ENCODE assay signal across 1 cellular context in the genomic region with DNA sequence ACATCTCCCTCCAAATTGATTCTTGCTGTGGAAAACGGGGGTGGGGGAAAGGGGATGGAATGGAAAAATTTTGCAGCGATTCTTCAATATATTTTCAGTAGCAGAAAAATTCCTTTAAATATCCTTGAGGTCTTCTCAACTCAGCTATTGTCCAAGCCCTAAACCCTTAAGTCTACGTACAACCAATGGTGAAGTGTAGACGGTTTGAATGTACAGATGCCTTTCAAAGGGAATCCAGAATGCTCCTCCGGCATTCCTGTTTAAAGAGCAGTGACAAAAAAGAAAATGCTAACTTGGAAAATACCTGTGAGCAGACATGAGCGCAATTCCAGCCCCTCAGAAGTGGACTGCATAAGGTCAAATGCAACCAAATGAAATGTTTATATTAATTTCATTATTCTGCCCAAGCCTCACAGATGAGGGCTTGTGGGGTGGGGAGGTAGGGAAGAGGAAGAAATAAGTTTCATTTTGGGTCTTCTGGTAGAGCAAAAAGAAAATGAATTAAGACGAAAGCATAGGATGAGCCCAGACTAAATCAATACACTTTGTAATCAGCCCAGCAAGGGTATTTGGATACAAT.
TF ChIP-seq lines count a peak whose summit lies in the region.

No MANE protein-coding gene starts in this region.

TF ChIP-seq in GM23338, 12 proteins besides CTCF, POLR2A, EP300 and RAD21 (continued from another document):
- TF ChIP-seq, protein P1, sequence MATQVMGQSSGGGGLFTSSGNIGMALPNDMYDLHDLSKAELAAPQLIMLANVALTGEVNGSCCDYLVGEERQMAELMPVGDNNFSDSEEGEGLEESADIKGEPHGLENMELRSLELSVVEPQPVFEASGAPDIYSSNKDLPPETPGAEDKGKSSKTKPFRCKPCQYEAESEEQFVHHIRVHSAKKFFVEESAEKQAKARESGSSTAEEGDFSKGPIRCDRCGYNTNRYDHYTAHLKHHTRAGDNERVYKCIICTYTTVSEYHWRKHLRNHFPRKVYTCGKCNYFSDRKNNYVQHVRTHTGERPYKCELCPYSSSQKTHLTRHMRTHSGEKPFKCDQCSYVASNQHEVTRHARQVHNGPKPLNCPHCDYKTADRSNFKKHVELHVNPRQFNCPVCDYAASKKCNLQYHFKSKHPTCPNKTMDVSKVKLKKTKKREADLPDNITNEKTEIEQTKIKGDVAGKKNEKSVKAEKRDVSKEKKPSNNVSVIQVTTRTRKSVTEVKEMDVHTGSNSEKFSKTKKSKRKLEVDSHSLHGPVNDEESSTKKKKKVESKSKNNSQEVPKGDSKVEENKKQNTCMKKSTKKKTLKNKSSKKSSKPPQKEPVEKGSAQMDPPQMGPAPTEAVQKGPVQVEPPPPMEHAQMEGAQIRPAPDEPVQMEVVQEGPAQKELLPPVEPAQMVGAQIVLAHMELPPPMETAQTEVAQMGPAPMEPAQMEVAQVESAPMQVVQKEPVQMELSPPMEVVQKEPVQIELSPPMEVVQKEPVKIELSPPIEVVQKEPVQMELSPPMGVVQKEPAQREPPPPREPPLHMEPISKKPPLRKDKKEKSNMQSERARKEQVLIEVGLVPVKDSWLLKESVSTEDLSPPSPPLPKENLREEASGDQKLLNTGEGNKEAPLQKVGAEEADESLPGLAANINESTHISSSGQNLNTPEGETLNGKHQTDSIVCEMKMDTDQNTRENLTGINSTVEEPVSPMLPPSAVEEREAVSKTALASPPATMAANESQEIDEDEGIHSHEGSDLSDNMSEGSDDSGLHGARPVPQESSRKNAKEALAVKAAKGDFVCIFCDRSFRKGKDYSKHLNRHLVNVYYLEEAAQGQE (IDR thresholded peaks at IDR 0.05; ENCODE audit: unreplicated experiment): no peak
